ENCODE assay signal across 1 cellular context in the genomic region with DNA sequence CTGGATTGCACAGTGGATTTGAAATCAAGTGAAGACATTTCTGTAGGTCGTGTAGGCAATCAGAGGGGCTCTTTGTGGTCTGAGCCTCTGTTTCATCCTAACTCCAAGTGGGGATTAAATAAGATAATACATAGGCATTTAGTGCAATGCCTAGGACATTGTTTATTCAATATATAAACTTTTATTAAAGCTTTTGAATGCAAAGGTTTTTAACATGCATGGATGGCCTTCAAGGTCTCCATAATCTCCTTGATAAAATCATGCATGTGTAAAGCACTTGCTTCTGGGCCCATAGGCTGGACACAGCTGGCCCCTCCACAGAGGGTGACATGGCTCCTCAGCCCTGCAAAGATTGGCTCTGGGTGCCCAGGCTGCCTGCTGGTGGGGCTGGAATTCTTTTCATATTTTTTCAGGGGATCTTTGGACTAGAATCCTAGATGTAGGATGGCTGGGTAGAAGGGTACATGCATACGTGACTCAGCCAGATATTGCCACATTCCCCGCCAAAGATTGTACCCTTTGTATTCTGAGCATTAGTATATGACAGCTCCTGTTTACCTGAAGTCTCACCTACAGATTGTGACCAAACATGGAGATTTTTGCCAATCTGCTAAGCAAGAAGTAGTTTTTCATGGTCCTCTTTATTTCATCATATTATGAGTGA.
TF ChIP-seq lines count a peak whose summit lies in the region.

No MANE protein-coding gene starts in this region.

TF ChIP-seq in HepG2, 621 proteins besides CTCF, POLR2A, EP300 and RAD21 (continued from another document and continues in another):
- TF ChIP-seq CEBPG (CRISPR knock-in tag; IDR thresholded peaks at IDR 0.05) (peak; percentile 98), ARNT (IDR thresholded peaks at IDR 0.05) (no peak), NR2C2 (CRISPR knock-in tag; IDR thresholded peaks at IDR 0.05; ENCODE audit: borderline replicate concordance) (peak; percentile 28; the same call in 1 of the 2 replicates), ZNF547 (CRISPR knock-in tag; IDR thresholded peaks at IDR 0.05) (peak; percentile 64; the same call in 1 of the 2 replicates), THAP11 (CRISPR knock-in tag; IDR thresholded peaks at IDR 0.05) (peak; percentile 54; the same call in 1 of the 2 replicates), KLF11 (CRISPR knock-in tag; IDR thresholded peaks at IDR 0.05) (no peak; the same call in 1 of the 2 replicates), RFXAP (CRISPR knock-in tag; IDR thresholded peaks at IDR 0.05; ENCODE audit: borderline replicate concordance) (peak; percentile 50; the same call in 1 of the 2 replicates), BATF2 (CRISPR knock-in tag; IDR thresholded peaks at IDR 0.05) (no peak), ZNF761 (CRISPR knock-in tag; conservative IDR thresholded peaks at IDR 0.05) (peak; percentile 91), ZNF205 (CRISPR knock-in tag; IDR thresholded peaks at IDR 0.05) (peak; percentile 88; the same call in 1 of the 2 replicates), ZSCAN31 (CRISPR knock-in tag; IDR thresholded peaks at IDR 0.05; ENCODE audit: low read depth) (peak; percentile 67; the same call in 1 of the 2 replicates), ZZZ3 (CRISPR knock-in tag; IDR thresholded peaks at IDR 0.05; ENCODE audit: borderline replicate concordance) (peak; percentile 37; the same call in 1 of the 2 replicates), ZNF326 (CRISPR knock-in tag; IDR thresholded peaks at IDR 0.05; ENCODE audit: borderline replicate concordance) (no peak), ZSCAN21 (CRISPR knock-in tag; IDR thresholded peaks at IDR 0.05; ENCODE audit: borderline replicate concordance) (no peak), ZNF839 (CRISPR knock-in tag; IDR thresholded peaks at IDR 0.05; ENCODE audit: borderline replicate concordance) (no peak), SAP130 (CRISPR knock-in tag; IDR thresholded peaks at IDR 0.05; ENCODE audit: low read depth) (peak; percentile 95), MAFK (conservative IDR thresholded peaks at IDR 0.05 in 1 of 2, IDR thresholded peaks at IDR 0.05 in 1 of 2; ENCODE audit: low read length in 2 of 2) (peak; percentile 45), RFX5 (IDR thresholded peaks at IDR 0.05; ENCODE audit: low read depth, low read length) (no peak), SMC3 (IDR thresholded peaks at IDR 0.05; ENCODE audit: low read length) (peak; percentile 75), ARHGAP35 (CRISPR knock-in tag; IDR thresholded peaks at IDR 0.05; ENCODE audit: borderline replicate concordance) (0 out of 2 replicates have a peak, but pooled peaks have one; percentile 13), PAF1 (CRISPR knock-in tag; IDR thresholded peaks at IDR 0.05) (no peak), XBP1 (CRISPR knock-in tag; IDR thresholded peaks at IDR 0.05) (no peak), ZFY (CRISPR knock-in tag; IDR thresholded peaks at IDR 0.05) (0 out of 2 replicates have a peak, but pooled peaks have one; percentile 8), LCORL (IDR thresholded peaks at IDR 0.05) (peak; percentile 51; the same call in 1 of the 2 replicates), LCORL (CRISPR knock-in tag; IDR thresholded peaks at IDR 0.05) (peak; percentile 96), SOX13 (IDR thresholded peaks at IDR 0.05) (peak; percentile 71), SOX13 (CRISPR knock-in tag; conservative IDR thresholded peaks at IDR 0.05 in 1 of 2, IDR thresholded peaks at IDR 0.05 in 1 of 2) (peak in 1 of 2 experiments; percentile 90; a peak in 2 of 4 replicates), ZNF432 (CRISPR knock-in tag; IDR thresholded peaks at IDR 0.05; ENCODE audit: borderline replicate concordance) (no peak), ZNF678 (CRISPR knock-in tag; IDR thresholded peaks at IDR 0.05) (0 out of 2 replicates have a peak, but pooled peaks have one; percentile 49), ARID4A (CRISPR knock-in tag; IDR thresholded peaks at IDR 0.05; ENCODE audit: borderline replicate concordance) (no peak; the same call in 1 of the 2 replicates), ZFX (CRISPR knock-in tag; IDR thresholded peaks at IDR 0.05; ENCODE audit: low read depth) (peak; percentile 67; the same call in 1 of the 2 replicates), CCDC6 (CRISPR knock-in tag; IDR thresholded peaks at IDR 0.05) (peak; percentile 75; the same call in 1 of the 2 replicates), STAG1 (CRISPR knock-in tag; IDR thresholded peaks at IDR 0.05) (peak; percentile 41), REPIN1 (CRISPR knock-in tag; IDR thresholded peaks at IDR 0.05; ENCODE audit: borderline replicate concordance, low read depth) (no peak), ZNF564 (CRISPR knock-in tag; IDR thresholded peaks at IDR 0.05) (peak; percentile 59; the same call in 1 of the 2 replicates), JUN (CRISPR knock-in tag; IDR thresholded peaks at IDR 0.05) (peak; percentile 82), NFE2L2 (IDR thresholded peaks at IDR 0.05; ENCODE audit: low read length) (peak; percentile 82), RNF2 (conservative IDR thresholded peaks at IDR 0.05; ENCODE audit: low read depth) (no peak), MED1 (CRISPR knock-in tag; IDR thresholded peaks at IDR 0.05) (peak; percentile 93), ZNF549 (CRISPR knock-in tag; IDR thresholded peaks at IDR 0.05) (no peak), SALL1 (CRISPR knock-in tag; IDR thresholded peaks at IDR 0.05) (peak; percentile 99), PLRG1 (conservative IDR thresholded peaks at IDR 0.05) (no peak), ZNF605 (CRISPR knock-in tag; IDR thresholded peaks at IDR 0.05) (peak; percentile 71; the same call in 1 of the 2 replicates), MYNN (CRISPR knock-in tag; IDR thresholded peaks at IDR 0.05; ENCODE audit: low read depth) (no peak), ZNF160 (CRISPR knock-in tag; IDR thresholded peaks at IDR 0.05) (no peak), HNF1B (CRISPR knock-in tag; IDR thresholded peaks at IDR 0.05) (peak; percentile 53)
- TF ChIP-seq, protein P1, sequence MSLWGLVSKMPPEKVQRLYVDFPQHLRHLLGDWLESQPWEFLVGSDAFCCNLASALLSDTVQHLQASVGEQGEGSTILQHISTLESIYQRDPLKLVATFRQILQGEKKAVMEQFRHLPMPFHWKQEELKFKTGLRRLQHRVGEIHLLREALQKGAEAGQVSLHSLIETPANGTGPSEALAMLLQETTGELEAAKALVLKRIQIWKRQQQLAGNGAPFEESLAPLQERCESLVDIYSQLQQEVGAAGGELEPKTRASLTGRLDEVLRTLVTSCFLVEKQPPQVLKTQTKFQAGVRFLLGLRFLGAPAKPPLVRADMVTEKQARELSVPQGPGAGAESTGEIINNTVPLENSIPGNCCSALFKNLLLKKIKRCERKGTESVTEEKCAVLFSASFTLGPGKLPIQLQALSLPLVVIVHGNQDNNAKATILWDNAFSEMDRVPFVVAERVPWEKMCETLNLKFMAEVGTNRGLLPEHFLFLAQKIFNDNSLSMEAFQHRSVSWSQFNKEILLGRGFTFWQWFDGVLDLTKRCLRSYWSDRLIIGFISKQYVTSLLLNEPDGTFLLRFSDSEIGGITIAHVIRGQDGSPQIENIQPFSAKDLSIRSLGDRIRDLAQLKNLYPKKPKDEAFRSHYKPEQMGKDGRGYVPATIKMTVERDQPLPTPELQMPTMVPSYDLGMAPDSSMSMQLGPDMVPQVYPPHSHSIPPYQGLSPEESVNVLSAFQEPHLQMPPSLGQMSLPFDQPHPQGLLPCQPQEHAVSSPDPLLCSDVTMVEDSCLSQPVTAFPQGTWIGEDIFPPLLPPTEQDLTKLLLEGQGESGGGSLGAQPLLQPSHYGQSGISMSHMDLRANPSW (CRISPR knock-in tag; IDR thresholded peaks at IDR 0.05; ENCODE audit: borderline replicate concordance), result peak; percentile 12; the same call in 1 of the 2 replicates
- TF ChIP-seq, protein P2, sequence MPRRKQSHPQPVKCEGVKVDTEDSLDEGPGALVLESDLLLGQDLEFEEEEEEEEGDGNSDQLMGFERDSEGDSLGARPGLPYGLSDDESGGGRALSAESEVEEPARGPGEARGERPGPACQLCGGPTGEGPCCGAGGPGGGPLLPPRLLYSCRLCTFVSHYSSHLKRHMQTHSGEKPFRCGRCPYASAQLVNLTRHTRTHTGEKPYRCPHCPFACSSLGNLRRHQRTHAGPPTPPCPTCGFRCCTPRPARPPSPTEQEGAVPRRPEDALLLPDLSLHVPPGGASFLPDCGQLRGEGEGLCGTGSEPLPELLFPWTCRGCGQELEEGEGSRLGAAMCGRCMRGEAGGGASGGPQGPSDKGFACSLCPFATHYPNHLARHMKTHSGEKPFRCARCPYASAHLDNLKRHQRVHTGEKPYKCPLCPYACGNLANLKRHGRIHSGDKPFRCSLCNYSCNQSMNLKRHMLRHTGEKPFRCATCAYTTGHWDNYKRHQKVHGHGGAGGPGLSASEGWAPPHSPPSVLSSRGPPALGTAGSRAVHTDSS (CRISPR knock-in tag; conservative IDR thresholded peaks at IDR 0.05), result no peak
- TF ChIP-seq, protein P3, sequence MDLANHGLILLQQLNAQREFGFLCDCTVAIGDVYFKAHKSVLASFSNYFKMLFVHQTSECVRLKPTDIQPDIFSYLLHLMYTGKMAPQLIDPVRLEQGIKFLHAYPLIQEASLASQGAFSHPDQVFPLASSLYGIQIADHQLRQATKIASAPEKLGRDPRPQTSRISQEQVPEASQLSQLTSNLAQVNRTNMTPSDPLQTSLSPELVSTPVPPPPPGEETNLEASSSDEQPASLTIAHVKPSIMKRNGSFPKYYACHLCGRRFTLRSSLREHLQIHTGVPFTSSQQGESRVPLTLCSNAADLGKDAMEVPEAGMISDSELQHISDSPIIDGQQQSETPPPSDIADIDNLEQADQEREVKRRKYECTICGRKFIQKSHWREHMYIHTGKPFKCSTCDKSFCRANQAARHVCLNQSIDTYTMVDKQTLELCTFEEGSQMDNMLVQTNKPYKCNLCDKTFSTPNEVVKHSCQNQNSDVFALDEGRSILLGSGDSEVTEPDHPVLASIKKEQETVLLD (CRISPR knock-in tag; IDR thresholded peaks at IDR 0.05; ENCODE audit: low read depth), result no peak
- TF ChIP-seq, protein P4, sequence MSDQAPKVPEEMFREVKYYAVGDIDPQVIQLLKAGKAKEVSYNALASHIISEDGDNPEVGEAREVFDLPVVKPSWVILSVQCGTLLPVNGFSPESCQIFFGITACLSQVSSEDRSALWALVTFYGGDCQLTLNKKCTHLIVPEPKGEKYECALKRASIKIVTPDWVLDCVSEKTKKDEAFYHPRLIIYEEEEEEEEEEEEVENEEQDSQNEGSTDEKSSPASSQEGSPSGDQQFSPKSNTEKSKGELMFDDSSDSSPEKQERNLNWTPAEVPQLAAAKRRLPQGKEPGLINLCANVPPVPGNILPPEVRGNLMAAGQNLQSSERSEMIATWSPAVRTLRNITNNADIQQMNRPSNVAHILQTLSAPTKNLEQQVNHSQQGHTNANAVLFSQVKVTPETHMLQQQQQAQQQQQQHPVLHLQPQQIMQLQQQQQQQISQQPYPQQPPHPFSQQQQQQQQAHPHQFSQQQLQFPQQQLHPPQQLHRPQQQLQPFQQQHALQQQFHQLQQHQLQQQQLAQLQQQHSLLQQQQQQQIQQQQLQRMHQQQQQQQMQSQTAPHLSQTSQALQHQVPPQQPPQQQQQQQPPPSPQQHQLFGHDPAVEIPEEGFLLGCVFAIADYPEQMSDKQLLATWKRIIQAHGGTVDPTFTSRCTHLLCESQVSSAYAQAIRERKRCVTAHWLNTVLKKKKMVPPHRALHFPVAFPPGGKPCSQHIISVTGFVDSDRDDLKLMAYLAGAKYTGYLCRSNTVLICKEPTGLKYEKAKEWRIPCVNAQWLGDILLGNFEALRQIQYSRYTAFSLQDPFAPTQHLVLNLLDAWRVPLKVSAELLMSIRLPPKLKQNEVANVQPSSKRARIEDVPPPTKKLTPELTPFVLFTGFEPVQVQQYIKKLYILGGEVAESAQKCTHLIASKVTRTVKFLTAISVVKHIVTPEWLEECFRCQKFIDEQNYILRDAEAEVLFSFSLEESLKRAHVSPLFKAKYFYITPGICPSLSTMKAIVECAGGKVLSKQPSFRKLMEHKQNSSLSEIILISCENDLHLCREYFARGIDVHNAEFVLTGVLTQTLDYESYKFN (CRISPR knock-in tag; conservative IDR thresholded peaks at IDR 0.05), result peak; percentile 97
